In genomic region chr5:80154749-80155148, GRCh38 we compare ENCODE assay signal across 1 cellular context.
A peak's percentile ranks its signal among the peaks of the same experiment; 100 is the strongest.
TF ChIP-seq lines count a peak whose summit lies in the region.

No MANE protein-coding gene starts in this region.

TF ChIP-seq in K562, 482 proteins besides CTCF, POLR2A, EP300 and RAD21:
- TF ChIP-seq MAFG (tag; conservative IDR thresholded peaks at IDR 0.05) (peak; percentile 55), CEBPB (tag; IDR thresholded peaks at IDR 0.05) (peak; percentile 42; the same call in 1 of the 2 replicates), HSF4 (CRISPR knock-in tag; IDR thresholded peaks at IDR 0.05; ENCODE audit: borderline replicate concordance) (no peak), ZKSCAN1 (IDR thresholded peaks at IDR 0.05; ENCODE audit: low read depth, low read length) (no peak), NCOR1 (IDR thresholded peaks at IDR 0.05) (no peak), ATF4 (CRISPR knock-in tag; IDR thresholded peaks at IDR 0.05) (no peak)
